9 cellular contexts compared by ENCODE assay signal in the genomic region with DNA sequence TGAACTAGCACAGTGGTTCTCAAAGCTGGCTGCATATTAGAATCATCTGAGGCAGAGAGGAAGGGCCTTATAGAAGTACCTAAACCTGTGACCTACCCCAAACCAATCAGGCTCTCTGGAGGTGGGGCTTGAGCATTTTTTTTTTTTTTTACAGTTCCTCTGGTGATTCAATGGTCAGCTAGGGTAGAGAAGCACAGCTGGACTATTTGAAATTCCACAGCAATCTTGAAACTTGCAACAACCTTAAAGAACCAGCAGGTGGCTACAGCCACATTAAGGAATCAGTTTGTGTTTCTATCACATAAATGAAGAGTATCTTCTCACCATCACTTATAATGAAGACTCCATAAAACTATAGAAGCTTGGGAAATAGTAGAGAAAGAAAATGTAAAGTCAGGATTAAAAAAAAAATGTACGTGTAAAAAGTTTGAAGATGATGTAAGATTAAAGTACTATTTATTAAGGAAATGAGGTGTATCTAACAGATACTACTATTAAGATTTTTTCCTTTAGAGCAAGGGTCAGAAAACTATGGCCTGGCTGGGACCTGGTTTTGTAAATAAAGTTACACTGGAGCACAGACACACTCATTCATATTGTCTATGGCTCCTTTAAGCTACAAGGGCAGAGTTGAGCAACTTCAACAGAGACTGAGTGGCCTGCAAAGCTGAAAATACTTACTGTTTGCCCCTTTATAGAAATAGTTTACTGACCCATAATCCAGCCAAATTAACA. TPM values are rescaled to one million over a fixed set of nuclear protein-coding genes. Genes with fewer than 3 reads are reported as not detected.
DNase-seq lines count a peak whose midpoint lies in the region; ATAC-seq and TF ChIP-seq lines count a peak whose summit lies in the region.
"Had no signal": no experiment of that assay in that cellular context is flagged by ENCODE, and none has a peak within 500 bp of the region (broad histone marks: within the 10 kb centered on the region; RNA-seq: fewer than 3 reads in every experiment).

No MANE protein-coding gene starts in this region.

- H3K27ac ChIP-seq in SU-DHL-6 (ENCODE audit: low read depth, low read length) (peak overlapping the region; percentile 36), gastroesophageal sphincter (no peak overlapping the region)

- H3K9ac ChIP-seq in SU-DHL-6 (ENCODE audit: low read length), result peak overlapping the region; percentile 4; the same call in 1 of the 2 replicates

- peaks cover 60% of the 10 kb centered on the region for H3K79me2 ChIP-seq in SU-DHL-6 (ENCODE audit: insufficient read depth, low read length)

- ATAC-seq in gastroesophageal sphincter, result peak; percentile 37

- TF ChIP-seq POLR2A in gastroesophageal sphincter (IDR thresholded peaks at IDR 0.05), result no peak

- no peaks in the 10 kb centered on the region for H3K9me2 ChIP-seq in SU-DHL-6 (replicated peaks; ENCODE audit: insufficient read depth, low read length)

- TF ChIP-seq EP300 in gastroesophageal sphincter (IDR thresholded peaks at IDR 0.05), result no peak

- TF ChIP-seq CTCF in AG04449 (IDR thresholded peaks at IDR 0.05; ENCODE audit: insufficient read depth, low read length, missing control alignments) (peak; percentile 55), GM10266 (IDR thresholded peaks at IDR 0.05; ENCODE audit: control insufficient read depth, insufficient read depth, low read depth, missing control alignments) (peak; percentile 38), SU-DHL-6 (IDR thresholded peaks at IDR 0.05; ENCODE audit: insufficient read depth, low read length, poor library complexity, severe bottlenecking) (peak; percentile 58), gastroesophageal sphincter (IDR thresholded peaks at IDR 0.05) (peak; percentile 39 to 59 (median 54))

- 24 to 40% methylated on average over 1 of the region's 1 CpG for WGBS in gastroesophageal sphincter (ENCODE audit: low coverage in 1 of 2), 2 donors

- peaks cover 11% of the 10 kb centered on the region for H3F3A ChIP-seq in SU-DHL-6 (ENCODE audit: insufficient read depth)

- no peak overlapping the region for H2AFZ ChIP-seq in SU-DHL-6 (ENCODE audit: low read depth, low read length, severe bottlenecking)

- CTCF ChIA-PET in AG04449 (lab: Yijun Ruan, JAX), result interaction anchor here (0.8 to 9.0 kb wide), 38 partner anchors 9 to 893 kb away, joined by 3 to 80 read pairs (median 4); no protein-coding TSS in a partner anchor

- H3K4me3 ChIP-seq in AG04449 (ENCODE audit: low read depth, low read length) (no peak overlapping the region), SU-DHL-6 (ENCODE audit: insufficient read depth, low read length, poor library complexity, severe bottlenecking) (no peak overlapping the region), gastroesophageal sphincter (no peak overlapping the region)

- peaks cover 0 to 17% (median 9%) of the 10 kb centered on the region in 3 donors for H3K4me1 ChIP-seq in gastroesophageal sphincter

- peak; percentile 69 for DNase-seq in AG04449 (ENCODE audit: low read depth, low spot score)
- peak; percentile 42 for DNase-seq in GM10266 (ENCODE audit: extremely low spot score)
- peak; percentile 44 for DNase-seq in HK-2 (ENCODE audit: unreplicated experiment)
- peak; percentile 59 for DNase-seq in retina
- no peak for DNase-seq in NCI-H128 (lab: John Stamatoyannopoulos, UW; ENCODE audit: unreplicated experiment)
- DNase-seq in activated CD4-positive, alpha-beta T cell treated with anti-CD3 and anti-CD28 coated beads for 1 hour, result no peak
- DNase-seq: left cardiac atrium had no signal

- H3K36me3 ChIP-seq in SU-DHL-6 (ENCODE audit: low read length), result peaks cover 33% of the 10 kb centered on the region; the same call in 1 of the 2 replicates
- no peaks in the 10 kb centered on the region for H3K36me3 ChIP-seq in gastroesophageal sphincter

- no peaks in the 10 kb centered on the region for H3K27me3 ChIP-seq in SU-DHL-6 (ENCODE audit: low read length)
- H3K27me3 ChIP-seq in gastroesophageal sphincter, result peaks cover 14% of the 10 kb centered on the region

- H3K4me2 ChIP-seq in SU-DHL-6 (ENCODE audit: low read depth, low read length, poor library complexity, severe bottlenecking), result peak overlapping the region; percentile 96

- H3K9me3 ChIP-seq in SU-DHL-6 (ENCODE audit: insufficient read depth, low read length) (no peaks in the 10 kb centered on the region), gastroesophageal sphincter (no peaks in the 10 kb centered on the region)

- no peaks in the 10 kb centered on the region; the same call in 1 of the 2 replicates for H4K20me1 ChIP-seq in SU-DHL-6 (ENCODE audit: low read depth, low read length)

- POLR2A ChIA-PET in AG04449 (lab: Yijun Ruan, JAX), result no interaction called here

RNA-seq across cellular contexts. Expression of a gene that starts 3.8 kb away (rescaled TPM):
- not detected for total RNA-seq in gastroesophageal sphincter

Comparison
In these comparisons a context has a peak if more than half of its experiments do, and no peak if none do; other contexts are left out.
1. DNase-seq: peak in AG04449 (single experiment), GM10266 (single experiment), HK-2 (single experiment) and retina (single experiment); none in NCI-H128 (single experiment) and activated CD4-positive, alpha-beta T cell treated with anti-CD3 and anti-CD28 coated beads for 1 hour (single experiment).
2. Peak in every context shown above with its lines, with median percentiles within 50 percentile points of each other: CTCF ChIP-seq.